ENCODE assay signal across 15 cellular contexts in the genomic region with DNA sequence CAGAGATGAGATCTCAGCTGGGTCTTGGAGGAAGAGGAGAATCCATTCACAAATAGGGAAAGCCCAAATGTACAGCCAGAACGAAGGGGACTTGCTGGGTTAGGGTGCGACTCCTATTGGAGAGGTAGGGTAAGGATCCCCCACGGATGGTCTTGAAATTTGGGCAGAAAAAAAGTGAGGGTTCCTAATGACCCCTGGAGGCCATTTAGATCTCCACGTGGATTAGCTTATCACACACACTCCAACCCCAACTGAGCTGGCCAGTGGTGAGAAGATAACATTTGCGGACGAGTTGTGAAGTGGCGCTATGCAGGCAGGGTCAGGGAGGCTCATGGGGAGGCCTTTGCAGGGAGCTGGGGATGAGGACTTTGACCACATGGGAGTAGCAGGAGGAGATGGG.
A peak's percentile ranks its signal among the peaks of the same experiment; 100 is the strongest.
DNase-seq lines count a peak whose midpoint lies in the region; TF ChIP-seq lines count a peak whose summit lies in the region.
"Had no signal": no experiment of that assay in that cellular context is flagged by ENCODE, and none has a peak within 500 bp of the region (broad histone marks: within the 10 kb centered on the region; RNA-seq: fewer than 3 reads in every experiment).

No MANE protein-coding gene starts in this region.

- no peak for DNase-seq in chondrocyte (ENCODE audit: low spot score)
- DNase-seq in mesothelial cell of epicardium (ENCODE audit: low spot score in 2 of 2, unreplicated experiment in 2 of 2), result no peak
- DNase-seq in islet precursor cell, result no peak
- DNase-seq in GF-D8 (lab: John Stamatoyannopoulos, UW), result no peak
- no peak for DNase-seq in hepatocyte (ENCODE audit: low spot score)
- DNase-seq: Calu3; CD8-positive, alpha-beta T cell; DMS53; DND-41; EL; GM23248 had no signal

- H3K4me3 ChIP-seq in HEK293 (ENCODE audit: low read depth, low read length) (no peak overlapping the region), hepatocyte (no peak overlapping the region)
- H3K4me3 ChIP-seq: BLaER1 treated with 17β-estradiol and CSF1 and Interleukin-3, amounts not matched to agents 10 nM and 100 nM; GM23248; HAP-1 had no signal

- 74% methylated on average over 7 of the region's 7 CpGs for WGBS in hepatocyte (ENCODE audit: low lambda C conversion rate, missing lambda C conversion rate)

- TF ChIP-seq CTCF in HEK293 (tag by site-specific recombination; IDR thresholded peaks at IDR 0.05) (no peak), chondrocyte (IDR thresholded peaks at IDR 0.05) (no peak), mesothelial cell of epicardium (IDR thresholded peaks at IDR 0.05; ENCODE audit: unreplicated experiment) (no peak), hepatocyte (IDR thresholded peaks at IDR 0.05; ENCODE audit: poor library complexity) (no peak)

- no peaks in the 10 kb centered on the region for H3K9me3 Mint-ChIP-seq in chondrocyte (ENCODE audit: low read depth)
- no peaks in the 10 kb centered on the region for H3K9me3 Mint-ChIP-seq in mesothelial cell of epicardium
- H3K9me3 Mint-ChIP-seq: CD8-positive, alpha-beta T cell had no signal

- H3K4me3 Mint-ChIP-seq in chondrocyte (ENCODE audit: unreplicated experiment) (no peak overlapping the region), mesothelial cell of epicardium (no peak overlapping the region)
- H3K4me3 Mint-ChIP-seq: B cell; CD8-positive, alpha-beta T cell had no signal

- no peaks in the 10 kb centered on the region for H3K9me2 ChIP-seq in hepatocyte (replicated peaks; ENCODE audit: insufficient read depth)

- H3K27me3 Mint-ChIP-seq in chondrocyte (ENCODE audit: low read depth) (peaks cover 11% of the 10 kb centered on the region), mesothelial cell of epicardium (ENCODE audit: low read depth) (no peaks in the 10 kb centered on the region)

- H3K36me3 ChIP-seq in HEK293 (ENCODE audit: control insufficient read depth in 2 of 2, insufficient read depth in 1 of 2, low read length in 2 of 2) (no peaks in the 10 kb centered on the region), hepatocyte (replicated peaks; ENCODE audit: insufficient read depth, low read depth) (no peaks in the 10 kb centered on the region)
- H3K36me3 ChIP-seq: BLaER1 treated with 17β-estradiol and CSF1 and Interleukin-3, amounts not matched to agents 10 nM and 100 nM; HAP-1 had no signal

- H3K4me2 ChIP-seq in hepatocyte, result no peak overlapping the region
- H3K4me2 ChIP-seq: BLaER1 treated with 17β-estradiol and CSF1 and Interleukin-3, amounts not matched to agents 10 nM and 100 nM had no signal

- no peaks in the 10 kb centered on the region for H3K9me3 ChIP-seq in HEK293 (ENCODE audit: control insufficient read depth, insufficient read depth, low read depth, low read length)
- no peaks in the 10 kb centered on the region for H3K9me3 ChIP-seq in hepatocyte (ENCODE audit: low read depth)
- H3K9me3 ChIP-seq: BLaER1 treated with 17β-estradiol and CSF1 and Interleukin-3, amounts not matched to agents 10 nM and 100 nM; HAP-1 had no signal

- H3K4me1 Mint-ChIP-seq in chondrocyte (ENCODE audit: low read depth), result peaks cover 20% of the 10 kb centered on the region
- H3K4me1 Mint-ChIP-seq in mesothelial cell of epicardium, result peaks cover 34% of the 10 kb centered on the region
- H3K4me1 Mint-ChIP-seq: B cell had no signal

- no peaks in the 10 kb centered on the region for H3K79me2 ChIP-seq in hepatocyte

- POLR2A ChIA-PET in HEK293 (lab: Yijun Ruan, JAX), result no interaction called here

- CTCF ChIA-PET in HEK293 (lab: Yijun Ruan, JAX), result interaction anchor here (0.7 kb wide), 2 partner anchors 10 to 98 kb away, joined by 3 read pairs; no protein-coding TSS in a partner anchor

- H3K27me3 ChIP-seq in hepatocyte, result no peaks in the 10 kb centered on the region
- H3K27me3 ChIP-seq: BLaER1 treated with 17β-estradiol and CSF1 and Interleukin-3, amounts not matched to agents 10 nM and 100 nM had no signal

- peak overlapping the region; percentile 76 for H3K27ac Mint-ChIP-seq in chondrocyte (ENCODE audit: unreplicated experiment)
- H3K27ac Mint-ChIP-seq in mesothelial cell of epicardium, result peak overlapping the region; percentile 57
- H3K27ac Mint-ChIP-seq: B cell; CD8-positive, alpha-beta T cell had no signal

- H4K20me1 ChIP-seq in hepatocyte (ENCODE audit: insufficient read depth, poor library complexity, severe bottlenecking), result no peaks in the 10 kb centered on the region
- H4K20me1 ChIP-seq: BLaER1 treated with 17β-estradiol and CSF1 and Interleukin-3, amounts not matched to agents 10 nM and 100 nM had no signal

- H3K36me3 Mint-ChIP-seq in chondrocyte (ENCODE audit: low read depth) (no peaks in the 10 kb centered on the region), mesothelial cell of epicardium (no peaks in the 10 kb centered on the region)
- H3K36me3 Mint-ChIP-seq: CD8-positive, alpha-beta T cell had no signal

- peaks cover 10% of the 10 kb centered on the region for H3K4me1 ChIP-seq in HEK293 (ENCODE audit: control insufficient read depth, insufficient read depth, low read length)
- no peaks in the 10 kb centered on the region for H3K4me1 ChIP-seq in hepatocyte (ENCODE audit: insufficient read depth)
- H3K4me1 ChIP-seq: BLaER1 treated with 17β-estradiol and CSF1 and Interleukin-3, amounts not matched to agents 10 nM and 100 nM; HAP-1 had no signal

- H2AFZ ChIP-seq in hepatocyte, result no peak overlapping the region
- H2AFZ ChIP-seq: GM23248 had no signal

- no peak overlapping the region for H3K27ac ChIP-seq in HEK293 (ENCODE audit: extremely low read depth, low read depth, low read length)
- H3K27ac ChIP-seq in hepatocyte, result no peak overlapping the region
- H3K27ac ChIP-seq: BLaER1 treated with 17β-estradiol and CSF1 and Interleukin-3, amounts not matched to agents 10 nM and 100 nM; GM23248 had no signal

TF ChIP-seq in HEK293, 187 proteins besides CTCF, POLR2A, EP300 and RAD21:
- TF ChIP-seq ZNF416 (tag by site-specific recombination; IDR thresholded peaks at IDR 0.05) (no peak), ZIC2 (tag by site-specific recombination; IDR thresholded peaks at IDR 0.05) (0 out of 2 replicates have a peak, but pooled peaks have one; percentile 10), ZNF768 (tag by site-specific recombination; IDR thresholded peaks at IDR 0.05) (no peak)
